ENCODE assay signal across 8 cellular contexts in the genomic region with DNA sequence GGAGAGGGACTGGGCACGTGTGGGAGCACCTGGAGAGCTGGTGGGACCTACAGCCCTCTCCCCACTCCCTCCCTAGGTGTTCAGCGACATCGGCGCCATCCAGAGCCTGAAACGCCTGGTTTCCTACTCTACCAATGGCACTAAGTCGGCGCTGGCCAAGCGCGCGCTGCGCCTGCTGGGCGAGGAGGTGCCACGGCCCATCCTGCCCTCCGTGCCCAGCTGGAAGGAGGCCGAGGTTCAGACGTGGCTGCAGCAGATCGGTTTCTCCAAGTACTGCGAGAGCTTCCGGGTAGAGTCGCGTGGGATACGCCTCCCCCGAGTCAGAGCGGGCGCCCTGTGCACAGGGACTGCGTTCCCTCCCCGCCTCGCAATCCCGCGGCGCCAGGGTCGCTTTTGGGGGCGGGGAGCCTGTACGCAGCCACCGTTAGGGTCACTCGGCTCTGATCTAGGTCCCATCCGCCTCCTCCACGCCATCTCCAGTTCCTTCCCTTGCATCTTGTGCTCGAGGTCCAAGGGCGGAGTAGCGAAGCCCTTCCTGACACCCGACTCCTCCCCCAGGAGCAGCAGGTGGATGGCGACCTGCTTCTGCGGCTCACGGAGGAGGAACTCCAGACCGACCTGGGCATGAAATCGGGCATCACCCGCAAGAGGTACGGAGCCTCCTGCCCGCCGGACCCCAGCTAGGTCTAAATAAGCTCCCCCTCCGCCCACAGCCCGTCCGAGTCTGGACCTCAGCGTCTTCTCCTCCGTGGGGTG. TPM values are rescaled to one million over a fixed set of nuclear protein-coding genes. Genes with fewer than 3 reads are reported as not detected.
DNase-seq lines count a peak whose midpoint lies in the region; ATAC-seq and TF ChIP-seq lines count a peak whose summit lies in the region.

No MANE protein-coding gene starts in this region.

- H3K27ac ChIP-seq in DND-41 (ENCODE audit: low read length) (peak overlapping the region; percentile 73), RWPE2 (ENCODE audit: poor library complexity, severe bottlenecking) (no peak overlapping the region)

- H3K4me2 ChIP-seq in DND-41 (ENCODE audit: insufficient read depth, low read length), result peak overlapping the region; percentile 79

- ATAC-seq in DND-41 (ENCODE audit: insufficient read depth, low read depth) (peak; percentile 97), HG02870 (IDR thresholded peaks at IDR 0.05; ENCODE audit: unreplicated experiment) (peak; percentile 59), RWPE2 (ENCODE audit: low read depth) (peak; percentile 64), left lobe of liver (peak; percentile 83)

- H3K9me3 ChIP-seq in DND-41 (ENCODE audit: insufficient read depth, low read length, severe bottlenecking) (no peaks in the 10 kb centered on the region), RWPE2 (ENCODE audit: severe bottlenecking) (no peaks in the 10 kb centered on the region), MG63 (no peaks in the 10 kb centered on the region)

- in situ Hi-C loops in G401 (cut with HindIII; ENCODE audit: low sequenced_read_pairs), result no loop called here

- H4K20me1 ChIP-seq in DND-41 (ENCODE audit: insufficient read depth, low read length), result no peaks in the 10 kb centered on the region

- H3K4me3 ChIP-seq in DND-41 (ENCODE audit: low read depth in 1 of 2, low read length in 2 of 2) (peak overlapping the region; percentile 33 to 85; a peak in 3 of 4 replicates), RWPE2 (ENCODE audit: severe bottlenecking) (peak overlapping the region; percentile 20), MG63 (no peak overlapping the region)

- H3K36me3 ChIP-seq in DND-41 (ENCODE audit: insufficient read depth, low read length), result no peaks in the 10 kb centered on the region
- H3K36me3 ChIP-seq in RWPE2 (ENCODE audit: low read depth), result no peaks in the 10 kb centered on the region
- H3K36me3 ChIP-seq in MG63, result peaks cover 41% of the 10 kb centered on the region

- H3K4me1 ChIP-seq in DND-41 (ENCODE audit: insufficient read depth, low read length) (peaks cover 21% of the 10 kb centered on the region), RWPE2 (ENCODE audit: insufficient read depth, poor library complexity, severe bottlenecking) (peaks cover 6% of the 10 kb centered on the region)

- H2AFZ ChIP-seq in DND-41 (ENCODE audit: low read depth, low read length), result peak overlapping the region; percentile 89

- H3K9ac ChIP-seq in DND-41 (ENCODE audit: low read depth, low read length), result peak overlapping the region; percentile 63

- H3K27me3 ChIP-seq in DND-41 (ENCODE audit: insufficient read depth, low read length, poor library complexity), result no peaks in the 10 kb centered on the region
- H3K27me3 ChIP-seq in RWPE2 (ENCODE audit: insufficient read depth, poor library complexity, severe bottlenecking), result no peaks in the 10 kb centered on the region
- H3K27me3 ChIP-seq in MG63, result no peaks in the 10 kb centered on the region

- DNase-seq in DND-41, result peak; percentile 70
- DNase-seq in RWPE2 (ENCODE audit: low spot score), result no peak
- DNase-seq in activated naive CD8-positive, alpha-beta T cell treated with anti-CD3 and anti-CD28 coated beads, Interleukin-2, amount 50 U/mL, for 16 hours (ENCODE audit: low read depth, low spot score), result peak; percentile 20
- DNase-seq in left lobe of liver (ENCODE audit: low spot score), result peak; percentile 84
- DNase-seq in stimulated activated CD8-positive, alpha-beta memory T cell treated with anti-CD3 and anti-CD28 coated beads, Interleukin-12 subunit alpha, Interleukin-12 subunit beta, amount 100 ng/mL, for 1 hour (ENCODE audit: low read depth), result peak; percentile 45
- DNase-seq in MG63, result no peak
- no peak for DNase-seq in G401 (ENCODE audit: low spot score)

- H3K79me2 ChIP-seq in DND-41 (ENCODE audit: insufficient read depth, low read length), result no peaks in the 10 kb centered on the region

- TF ChIP-seq CTCF in DND-41 (IDR thresholded peaks at IDR 0.05; ENCODE audit: borderline replicate concordance, extremely low read depth, low read length, poor library complexity, severe bottlenecking) (no peak), RWPE2 (IDR thresholded peaks at IDR 0.05; ENCODE audit: poor library complexity, severe bottlenecking) (no peak)

RNA-seq across cellular contexts. Expression of gene SARM1, which starts 13.0 kb away (rescaled TPM):
- total RNA-seq in left lobe of liver, result 5.8 TPM
- 17.2 and 33.1 TPM in 2 replicates for total RNA-seq in MG63 (2014; rRNA removed; shearing (Covaris generic); ENCODE audit: low replicate concordance)
- 18.6 and 20.4 TPM in 2 replicates for total RNA-seq in G401 (2014; rRNA removed; shearing (Covaris generic))

RNA-seq across cellular contexts. Expression of gene VTN, which starts 14.4 kb away (rescaled TPM):
- total RNA-seq in left lobe of liver, result 3,241 TPM
- total RNA-seq in MG63 (2014; rRNA removed; shearing (Covaris generic); ENCODE audit: low replicate concordance), result 3.3 TPM in 1 of 2 replicates, not detected in the other
- 12.4 and 13.1 TPM in 2 replicates for total RNA-seq in G401 (2014; rRNA removed; shearing (Covaris generic))

RNA-seq across cellular contexts. Expression of gene SEBOX, which starts 19.5 kb away (rescaled TPM):
- total RNA-seq in left lobe of liver, result not detected
- not detected in 2 replicates for total RNA-seq in MG63 (2014; rRNA removed; shearing (Covaris generic); ENCODE audit: low replicate concordance)
- total RNA-seq in G401 (2014; rRNA removed; shearing (Covaris generic)), result not detected in 2 replicates

RNA-seq across cellular contexts. Expression of gene SLC46A1, which starts 21.6 kb away (rescaled TPM):
- total RNA-seq in left lobe of liver, result 46.2 TPM
- total RNA-seq in MG63 (2014; rRNA removed; shearing (Covaris generic); ENCODE audit: low replicate concordance), result 2.7 and 13.6 TPM in 2 replicates
- total RNA-seq in G401 (2014; rRNA removed; shearing (Covaris generic)), result 33.6 and 44.7 TPM in 2 replicates

RNA-seq across cellular contexts. Expression of gene POLDIP2, which starts 27.1 kb away (rescaled TPM):
- total RNA-seq in left lobe of liver, result 119 TPM
- 161 and 244 TPM in 2 replicates for total RNA-seq in MG63 (2014; rRNA removed; shearing (Covaris generic); ENCODE audit: low replicate concordance)
- total RNA-seq in G401 (2014; rRNA removed; shearing (Covaris generic)), result 200 and 227 TPM in 2 replicates

Comparison
In these comparisons a context has a peak if more than half of its experiments do, and no peak if none do; other contexts are left out.
1. DNase-seq: peak in DND-41 (single experiment), activated naive CD8-positive, alpha-beta T cell treated with anti-CD3 and anti-CD28 coated beads, Interleukin-2, amount 50 U/mL, for 16 hours (single experiment), left lobe of liver (single experiment) and stimulated activated CD8-positive, alpha-beta memory T cell treated with anti-CD3 and anti-CD28 coated beads, Interleukin-12 subunit alpha, Interleukin-12 subunit beta, amount 100 ng/mL, for 1 hour (single experiment); none in RWPE2 (single experiment), MG63 (single experiment) and G401 (single experiment).
2. RNA of gene VTN, which starts 14.4 kb away (total RNA-seq): 3,241 TPM in left lobe of liver (single experiment); 12.4 to 13.1 TPM in G401 and 3.3 TPM in MG63; every median in the first group is over 100 times any median in the second.
3. Peak in every context shown above with its lines, with median percentiles within 50 percentile points of each other: ATAC-seq.